ENCODE assay signal across 16 cellular contexts in genomic region chr17:56870163-56870651, GRCh38. TPM values are rescaled to one million over a fixed set of nuclear protein-coding genes. Genes with fewer than 3 reads are reported as not detected.
DNase-seq lines count a peak whose midpoint lies in the region; TF ChIP-seq lines count a peak whose summit lies in the region.
"Had no signal": no experiment of that assay in that cellular context is flagged by ENCODE, and none has a peak within 500 bp of the region (broad histone marks: within the 10 kb centered on the region; RNA-seq: fewer than 3 reads in every experiment).

No MANE protein-coding gene starts in this region.

- peaks cover 9% of the 10 kb centered on the region for H3K4me1 Mint-ChIP-seq in activated naive CD4-positive, alpha-beta T cell treated with anti-CD3 and anti-CD28 coated beads for 36 hours (ENCODE audit: low read depth)
- H3K4me1 Mint-ChIP-seq in immature natural killer cell, result no peaks in the 10 kb centered on the region

- POLR2A ChIA-PET in RWPE1 (lab: Yijun Ruan, JAX; ENCODE audit: low non-redundant PET), result no interaction called here

- H3K27me3 Mint-ChIP-seq in activated naive CD4-positive, alpha-beta T cell treated with anti-CD3 and anti-CD28 coated beads for 36 hours (ENCODE audit: low read depth), result no peaks in the 10 kb centered on the region
- peaks cover 0 to 4% (median 0%) of the 10 kb centered on the region in 3 donors for H3K27me3 Mint-ChIP-seq in immature natural killer cell (ENCODE audit: low read depth in 3 of 3)

- H3K27ac ChIP-seq in KMS-11, result peak overlapping the region; percentile 46
- H3K27ac ChIP-seq in osteoblast (ENCODE audit: low read depth, low read length), result no peak overlapping the region
- no peak overlapping the region for H3K27ac ChIP-seq in RWPE1
- H3K27ac ChIP-seq: cardiac muscle cell had no signal

- H2AFZ ChIP-seq in KMS-11 (ENCODE audit: low read depth) (no peak overlapping the region), osteoblast (ENCODE audit: low read length) (no peak overlapping the region)

- no peak overlapping the region for H3K4me3 ChIP-seq in KMS-11 (IDR thresholded peaks at IDR 0.05; ENCODE audit: insufficient read depth, low read depth, low read length)
- no peak overlapping the region for H3K4me3 ChIP-seq in osteoblast (ENCODE audit: insufficient read depth, low read length)
- H3K4me3 ChIP-seq: cardiac muscle cell, spleen had no signal

- CTCF ChIA-PET in activated naive CD4-positive, alpha-beta T cell treated with anti-CD3 and anti-CD28 coated beads for 36 hours (lab: Charles Lee), result interaction anchor here (1.1 kb wide), 1 partner anchor 9 kb away, joined by 5 read pairs; no protein-coding TSS in a partner anchor
- CTCF ChIA-PET in RWPE1 (lab: Yijun Ruan, JAX), result no interaction called here

- H3K36me3 ChIP-seq in KMS-11 (ENCODE audit: insufficient read depth) (no peaks in the 10 kb centered on the region), osteoblast (ENCODE audit: insufficient read depth, low read length) (no peaks in the 10 kb centered on the region)
- H3K36me3 ChIP-seq: cardiac muscle cell had no signal

- no peak overlapping the region for H3K4me3 Mint-ChIP-seq in activated naive CD4-positive, alpha-beta T cell treated with anti-CD3 and anti-CD28 coated beads for 36 hours
- no peak overlapping the region for H3K4me3 Mint-ChIP-seq in immature natural killer cell

- peaks cover 22% of the 10 kb centered on the region for H3K4me1 ChIP-seq in KMS-11 (ENCODE audit: low read depth, poor library complexity, severe bottlenecking)
- H3K4me1 ChIP-seq in osteoblast (ENCODE audit: insufficient read depth, low read length), result peaks cover 8% of the 10 kb centered on the region
- H3K4me1 ChIP-seq: spleen had no signal

- peak; percentile 18 for DNase-seq in activated naive CD4-positive, alpha-beta T cell treated with anti-CD3 and anti-CD28 coated beads for 36 hours
- no peak for DNase-seq in activated naive CD4-positive, alpha-beta T cell (lab: John Stamatoyannopoulos, UW)
- peak; percentile 51 for DNase-seq in GM20000 (ENCODE audit: low spot score)
- DNase-seq in osteoblast (ENCODE audit: insufficient read length, low spot score, missing footprints), result peak; percentile 3
- DNase-seq in NCI-H146 treated with DMSO at 0.1 percent for 48 hours (lab: John Stamatoyannopoulos, UW; ENCODE audit: unreplicated experiment), result no peak
- DNase-seq in immature natural killer cell, result no peak
- no peak for DNase-seq in RWPE1 (ENCODE audit: low spot score)
- DNase-seq: DMS79 treated with DMSO at 0.1 percent for 48 hours, hippocampal formation, KBM-7, NCI-H187, NCI-H82, SHP77 treated with DMSO at 0.1 percent for 48 hours, spleen had no signal

- no peaks in the 10 kb centered on the region for H3K36me3 Mint-ChIP-seq in activated naive CD4-positive, alpha-beta T cell treated with anti-CD3 and anti-CD28 coated beads for 36 hours (ENCODE audit: low read depth)
- H3K36me3 Mint-ChIP-seq in immature natural killer cell, result peaks cover 0 to 3% (median 1%) of the 10 kb centered on the region in 3 donors

- H3K79me2 ChIP-seq in KMS-11 (ENCODE audit: insufficient read depth, low read depth), result no peaks in the 10 kb centered on the region
- no peaks in the 10 kb centered on the region for H3K79me2 ChIP-seq in osteoblast (ENCODE audit: insufficient read depth, low read length)

- no peaks in the 10 kb centered on the region for H3K27me3 ChIP-seq in KMS-11 (ENCODE audit: insufficient read depth, low read depth)
- no peaks in the 10 kb centered on the region for H3K27me3 ChIP-seq in osteoblast (ENCODE audit: insufficient read depth, low read length)
- H3K27me3 ChIP-seq: cardiac muscle cell, spleen had no signal

- H4K20me1 ChIP-seq in KMS-11 (ENCODE audit: insufficient read depth) (no peaks in the 10 kb centered on the region), osteoblast (ENCODE audit: insufficient read depth, low read length) (no peaks in the 10 kb centered on the region)

- H3K4me2 ChIP-seq in KMS-11 (peak overlapping the region; percentile 11; the same call in 1 of the 2 replicates), osteoblast (ENCODE audit: insufficient read depth, low read length) (no peak overlapping the region)

- intact Hi-C loops in activated naive CD4-positive, alpha-beta T cell treated with anti-CD3 and anti-CD28 coated beads for 36 hours (cut with micrococcal nuclease), result no loop called here

- no peaks in the 10 kb centered on the region for H3K9me3 Mint-ChIP-seq in activated naive CD4-positive, alpha-beta T cell treated with anti-CD3 and anti-CD28 coated beads for 36 hours
- no peaks in the 10 kb centered on the region for H3K9me3 Mint-ChIP-seq in immature natural killer cell

- no peak overlapping the region for H3K9ac ChIP-seq in KMS-11

- peak overlapping the region; percentile 54 for H3K27ac Mint-ChIP-seq in activated naive CD4-positive, alpha-beta T cell treated with anti-CD3 and anti-CD28 coated beads for 36 hours
- H3K27ac Mint-ChIP-seq in immature natural killer cell, result no peak overlapping the region

- no peak for TF ChIP-seq CTCF in GM20000 (IDR thresholded peaks at IDR 0.05; ENCODE audit: extremely low read depth, missing control alignments)
- TF ChIP-seq CTCF in KMS-11 (conservative IDR thresholded peaks at IDR 0.05; ENCODE audit: low read depth, low read length), result no peak
- TF ChIP-seq CTCF in osteoblast (IDR thresholded peaks at IDR 0.05; ENCODE audit: extremely low read depth, low read depth, low read length), result no peak
- TF ChIP-seq CTCF in RWPE1 (conservative IDR thresholded peaks at IDR 0.05; ENCODE audit: low read depth), result no peak

- no peaks in the 10 kb centered on the region for H3K9me3 ChIP-seq in osteoblast (ENCODE audit: low read depth, low read length)
- H3K9me3 ChIP-seq: spleen had no signal

RNA-seq across cellular contexts. Expression of gene DGKE, which starts 36.3 kb away (rescaled TPM):
- total RNA-seq in activated naive CD4-positive, alpha-beta T cell treated with anti-CD3 and anti-CD28 coated beads for 36 hours, result 10 to 100 TPM; 18.1 to 18.4 TPM
- total RNA-seq in osteoblast, result 6.2 and 7.7 TPM in 2 replicates
- polyA plus RNA-seq in immature natural killer cell, result 1 to 10 TPM; 5.1 to 5.5 (median 5.3) TPM

RNA-seq across cellular contexts. Expression of gene C17orf67, which starts 36.5 kb away (rescaled TPM):
- 1 to 10 TPM; 1.9 to 2.2 TPM for total RNA-seq in activated naive CD4-positive, alpha-beta T cell treated with anti-CD3 and anti-CD28 coated beads for 36 hours
- 0.36 and 0.88 TPM in 2 replicates for total RNA-seq in osteoblast
- polyA plus RNA-seq in immature natural killer cell, result 1 to 10 TPM in 1 of 3 donors, under 1 TPM in 2; 0.68 to 1.7 (median 0.83) TPM

RNA-seq across cellular contexts. Expression of gene TRIM25, which starts 43.6 kb away (rescaled TPM):
- 100 to 1,000 TPM; 157 to 161 TPM for total RNA-seq in activated naive CD4-positive, alpha-beta T cell treated with anti-CD3 and anti-CD28 coated beads for 36 hours
- 46.9 and 49.9 TPM in 2 replicates for total RNA-seq in osteoblast
- 10 to 100 TPM in 1 of 3 donors, 1 to 10 TPM in 2; 3.8 to 10.7 (median 4.7) TPM for polyA plus RNA-seq in immature natural killer cell

Comparison
In these comparisons a context has a peak if more than half of its experiments do, and no peak if none do; other contexts are left out.
1. DNase-seq: peak in activated naive CD4-positive, alpha-beta T cell treated with anti-CD3 and anti-CD28 coated beads for 36 hours (single experiment), GM20000 (single experiment) and osteoblast (single experiment); none in activated naive CD4-positive, alpha-beta T cell (0 of 4), NCI-H146 treated with DMSO at 0.1 percent for 48 hours (single experiment), immature natural killer cell (0 of 3) and RWPE1 (single experiment).